12 cellular contexts compared by ENCODE assay signal in genomic region chr18:9902287-9902686, GRCh38. TPM values are rescaled to one million over a fixed set of nuclear protein-coding genes. Genes with fewer than 3 reads are reported as not detected.
"Had no signal": no experiment of that assay in that cellular context is flagged by ENCODE, and none has a peak within 500 bp of the region (broad histone marks: within the 10 kb centered on the region; RNA-seq: fewer than 3 reads in every experiment).

No MANE protein-coding gene starts in this region.

RNA-seq across cellular contexts. Expression of gene TXNDC2, which starts 16.5 kb away (rescaled TPM):
- total RNA-seq: left colon; mammary epithelial cell; mucosa of gallbladder; naive thymus-derived CD8-positive, alpha-beta T cell; occipital lobe; renal cortical epithelial cell; right atrium auricular region; right lobe of liver; skeletal muscle tissue had no signal
- polyA plus RNA-seq: immature natural killer cell; liver; naive thymus-derived CD8-positive, alpha-beta T cell; smooth muscle cell had no signal
